In the genomic region with DNA sequence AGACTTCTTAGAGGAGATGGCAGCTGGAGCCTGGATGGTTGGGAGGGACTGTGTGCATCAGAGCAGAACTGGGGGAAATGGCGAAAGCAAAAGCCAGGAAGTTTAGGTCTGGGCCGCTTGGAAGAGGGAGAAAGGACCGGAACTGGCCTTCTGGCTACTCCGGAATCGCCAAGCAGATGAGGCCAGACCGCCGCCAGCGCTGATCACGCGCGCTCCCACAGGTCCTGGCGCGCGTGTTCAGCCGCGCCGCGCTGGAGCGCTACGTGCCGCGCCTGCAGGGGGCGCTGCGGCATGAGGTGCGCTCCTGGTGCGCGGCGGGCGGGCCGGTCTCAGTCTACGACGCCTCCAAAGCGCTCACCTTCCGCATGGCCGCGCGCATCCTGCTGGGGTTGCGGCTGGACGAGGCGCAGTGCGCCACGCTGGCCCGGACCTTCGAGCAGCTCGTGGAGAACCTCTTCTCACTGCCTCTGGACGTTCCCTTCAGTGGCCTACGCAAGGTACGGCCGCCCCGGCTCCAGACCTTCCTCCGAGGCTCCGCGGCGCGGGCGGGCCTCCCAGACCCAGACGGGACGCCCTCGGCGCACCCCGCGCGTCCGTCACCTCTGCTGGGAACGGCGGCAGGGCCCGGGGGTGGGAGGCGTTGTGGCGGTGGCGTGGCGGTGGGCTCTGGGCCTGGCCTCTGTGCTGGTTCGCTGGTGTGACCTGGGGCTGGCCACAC, we compare ENCODE assay signal across 8 cellular contexts. TPM values are rescaled to one million over a fixed set of nuclear protein-coding genes. Genes with fewer than 3 reads are reported as not detected.
DNase-seq lines count a peak whose midpoint lies in the region; ATAC-seq lines count a peak whose summit lies in the region.

No MANE protein-coding gene starts in this region.

- H3K9ac ChIP-seq in adipocyte (ENCODE audit: low read length) (no peak overlapping the region), iPS-20b (ENCODE audit: low read depth, low read length) (no peak overlapping the region)

- peaks cover 23 to 33% of the 10 kb centered on the region in 2 donors for H3K27me3 Mint-ChIP-seq in CD8-positive, alpha-beta memory T cell

- H3K27ac Mint-ChIP-seq in CD8-positive, alpha-beta memory T cell, result no peak overlapping the region

- H3K4me3 Mint-ChIP-seq in CD8-positive, alpha-beta memory T cell, result peak overlapping the region in 6 of 7 donors; percentile 42 to 77 (median 74)

- DNase-seq in CD8-positive, alpha-beta memory T cell, result peak in 3 of 5 donors; percentile 5 to 17 (median 16)
- peak; percentile 80 for DNase-seq in adipocyte (ENCODE audit: low read depth)
- DNase-seq in stimulated activated CD4-positive, alpha-beta T cell treated with anti-CD3 and anti-CD28 coated beads, Interleukin-12 subunit alpha, Interleukin-12 subunit beta, amount 100 ng/mL, for 48 hours (ENCODE audit: low read depth in 2 of 3, low spot score in 1 of 3), result peak in 2 of 3 donors; percentile 42 to 61
- DNase-seq in NCI-H187 treated with DMSO at 0.1 percent for 48 hours (lab: John Stamatoyannopoulos, UW), result no peak
- DNase-seq in middle frontal gyrus (ENCODE audit: extremely low spot score, low spot score), result no peak

- H3K36me3 ChIP-seq in CD8-positive, alpha-beta memory T cell (ENCODE audit: insufficient read depth, low read length), result no peaks in the 10 kb centered on the region
- H3K36me3 ChIP-seq in adipocyte (ENCODE audit: control insufficient read depth, insufficient read depth, low read length, severe bottlenecking), result no peaks in the 10 kb centered on the region
- H3K36me3 ChIP-seq in iPS-20b (ENCODE audit: insufficient read depth, low read depth, low read length), result no peaks in the 10 kb centered on the region

- peaks cover 24 to 50% (median 49%) of the 10 kb centered on the region in 3 donors for H3K4me1 Mint-ChIP-seq in CD8-positive, alpha-beta memory T cell

- POLR2A ChIA-PET in CD8-positive, alpha-beta memory T cell (lab: Charles Lee), result no interaction called here

- H3K4me1 ChIP-seq in CD8-positive, alpha-beta memory T cell (ENCODE audit: insufficient read depth, low read length), result peaks cover 10% of the 10 kb centered on the region
- H3K4me1 ChIP-seq in adipocyte (ENCODE audit: control insufficient read depth, insufficient read depth, low read length) (peaks cover 4% of the 10 kb centered on the region), iPS-20b (ENCODE audit: insufficient read depth, low read length) (no peaks in the 10 kb centered on the region)

- peaks cover 11 to 20% (median 16%) of the 10 kb centered on the region in 3 donors for H3K36me3 Mint-ChIP-seq in CD8-positive, alpha-beta memory T cell

- H3K27ac ChIP-seq in CD8-positive, alpha-beta memory T cell (ENCODE audit: low read depth, low read length), result no peak overlapping the region
- H3K27ac ChIP-seq in iPS-20b (ENCODE audit: low read length), result no peak overlapping the region

- no peaks in the 10 kb centered on the region for H3K9me3 ChIP-seq in CD8-positive, alpha-beta memory T cell (ENCODE audit: low read length)
- H3K9me3 ChIP-seq in adipocyte (ENCODE audit: control insufficient read depth, low read length) (no peaks in the 10 kb centered on the region), iPS-20b (ENCODE audit: insufficient read depth, low read depth, low read length) (no peaks in the 10 kb centered on the region; the same call in 1 of the 2 replicates)

- ATAC-seq in HG03095 (IDR thresholded peaks at IDR 0.05; ENCODE audit: unreplicated experiment), result peak; percentile 47
- ATAC-seq in HG03159 (IDR thresholded peaks at IDR 0.05; ENCODE audit: unreplicated experiment), result no peak

- no peaks in the 10 kb centered on the region for H3K9me3 Mint-ChIP-seq in CD8-positive, alpha-beta memory T cell

- no peak overlapping the region for H3K4me3 ChIP-seq in CD8-positive, alpha-beta memory T cell (ENCODE audit: low read length)
- H3K4me3 ChIP-seq in adipocyte (ENCODE audit: low read length) (peak overlapping the region; percentile 71), iPS-20b (ENCODE audit: low read length) (peak overlapping the region; percentile 45)

- H3K27me3 ChIP-seq in CD8-positive, alpha-beta memory T cell (ENCODE audit: insufficient read depth, low read length, poor library complexity, severe bottlenecking), result no peaks in the 10 kb centered on the region
- H3K27me3 ChIP-seq in adipocyte (replicated peaks; ENCODE audit: control insufficient read depth, insufficient read depth, low read length), result peaks cover 78% of the 10 kb centered on the region
- H3K27me3 ChIP-seq in iPS-20b (ENCODE audit: insufficient read depth, low read length), result peaks cover 100% of the 10 kb centered on the region

- CTCF ChIA-PET in CD8-positive, alpha-beta memory T cell (lab: Charles Lee), result no interaction called here

RNA-seq across cellular contexts. Expression of gene CYP26C1, which starts 2.1 kb away (rescaled TPM):
- not detected for total RNA-seq in CD8-positive, alpha-beta memory T cell
- polyA plus RNA-seq in CD8-positive, alpha-beta memory T cell, result not detected

RNA-seq across cellular contexts. Expression of gene CYP26A1, which starts 11.0 kb away (rescaled TPM):
- not detected for total RNA-seq in CD8-positive, alpha-beta memory T cell
- polyA plus RNA-seq in CD8-positive, alpha-beta memory T cell, result not detected

Comparison
In these comparisons a context has a peak if more than half of its experiments do, and no peak if none do; other contexts are left out.
1. DNase-seq: peak in CD8-positive, alpha-beta memory T cell (3 of 5), adipocyte (single experiment) and stimulated activated CD4-positive, alpha-beta T cell treated with anti-CD3 and anti-CD28 coated beads, Interleukin-12 subunit alpha, Interleukin-12 subunit beta, amount 100 ng/mL, for 48 hours (2 of 3); none in NCI-H187 treated with DMSO at 0.1 percent for 48 hours (single experiment) and middle frontal gyrus (single experiment).